ENCODE assay signal across 20 cellular contexts in genomic region chr5:17037751-17038150, GRCh38.
DNase-seq lines count a peak whose midpoint lies in the region; ATAC-seq and TF ChIP-seq lines count a peak whose summit lies in the region.
"Had no signal": no experiment of that assay in that cellular context is flagged by ENCODE, and none has a peak within 500 bp of the region (broad histone marks: within the 10 kb centered on the region; RNA-seq: fewer than 3 reads in every experiment).

No MANE protein-coding gene starts in this region.

- H3K4me3 ChIP-seq in mammary epithelial cell (replicated peaks in 1 of 3; ENCODE audit: insufficient read depth in 1 of 3, low read depth in 2 of 3, low read length in 3 of 3) = no peak overlapping the region
- H3K4me3 ChIP-seq in adrenal gland = no peak overlapping the region
- H3K4me3 ChIP-seq: ascending aorta, uterus had no signal

- in situ Hi-C loops in Caki2 (cut with HindIII; ENCODE audit: low pct_unique_long_range_greater_than_20kb, low sequenced_read_pairs) = no loop called here
- in situ Hi-C loops in mammary epithelial cell (cut with MboI; ENCODE audit: low sequenced_read_pairs in 2 of 2) = no loop called here

- no peak for ATAC-seq in HG03521 (IDR thresholded peaks at IDR 0.05; ENCODE audit: unreplicated experiment)
- ATAC-seq: WTC11 had no signal

- H3K36me3 ChIP-seq in mammary epithelial cell (ENCODE audit: insufficient read depth, low read length) = no peaks in the 10 kb centered on the region
- no peaks in the 10 kb centered on the region for H3K36me3 ChIP-seq in adrenal gland (replicated peaks in 1 of 2)
- H3K36me3 ChIP-seq: ascending aorta, uterus had no signal

- H3K4me1 ChIP-seq in mammary epithelial cell (ENCODE audit: insufficient read depth, low read length) (no peaks in the 10 kb centered on the region), adrenal gland (replicated peaks in 1 of 2) (no peaks in the 10 kb centered on the region)
- H3K4me1 ChIP-seq: ascending aorta, uterus had no signal

- 42% methylated on average over 3 of the region's 3 CpGs for WGBS in mammary epithelial cell (ENCODE audit: low coverage, missing lambda C conversion rate)
- 68 to 73% (median 70%) methylated on average over 3 of the region's 3 CpGs for WGBS in adrenal gland, 4 donors

- no peak overlapping the region for H3K4me2 ChIP-seq in mammary epithelial cell (ENCODE audit: insufficient read depth, low read depth, low read length)

- DNase-seq in Caki2 (ENCODE audit: low read depth) (peak; percentile 32), HT1080 (ENCODE audit: low read depth) (peak; percentile 65), mammary epithelial cell (peak; percentile 63), lung microvascular endothelial cell (ENCODE audit: low read depth in 2 of 2) (peak; percentile 79 to 81), adrenal gland (no peak), NCI-H524 (lab: John Stamatoyannopoulos, UW) (no peak), T-helper 2 cell (no peak)
- DNase-seq: activated CD4-positive, alpha-beta memory T cell treated with anti-CD3 and anti-CD28 coated beads for 36 hours; activated naive CD4-positive, alpha-beta T cell treated with Interleukin-2 at 50 U/mL for 16 hours; activated T-cell treated with anti-CD3 and anti-CD28 coated beads for 4 hours; DMS 273 treated with DMSO at 0.1 percent for 48 hours; foreskin melanocyte; Karpas-422; midbrain; NCI-H1105; NCI-H526 treated with DMSO at 0.1 percent for 48 hours; uterus had no signal

- no peak overlapping the region for H3K9ac ChIP-seq in mammary epithelial cell (ENCODE audit: insufficient read depth, low read length)

- H3K79me2 ChIP-seq in mammary epithelial cell (ENCODE audit: insufficient read depth, low read length) = no peaks in the 10 kb centered on the region

- H2AFZ ChIP-seq in mammary epithelial cell (ENCODE audit: low read depth, low read length) = no peak overlapping the region

- H3K27ac ChIP-seq in mammary epithelial cell (ENCODE audit: insufficient read depth, low read depth, low read length) = no peak overlapping the region
- H3K27ac ChIP-seq in adrenal gland = no peak overlapping the region
- H3K27ac ChIP-seq: ascending aorta, uterus had no signal

- H3K9me3 ChIP-seq in mammary epithelial cell (replicated peaks; ENCODE audit: insufficient read depth, low read length) = no peaks in the 10 kb centered on the region
- no peaks in the 10 kb centered on the region for H3K9me3 ChIP-seq in adrenal gland (replicated peaks in 1 of 3)
- H3K9me3 ChIP-seq: ascending aorta, uterus had no signal

- no peak for TF ChIP-seq POLR2A in adrenal gland (IDR thresholded peaks at IDR 0.05)

- CTCF ChIA-PET in mammary epithelial cell (lab: Charles Lee; ENCODE audit: low non-redundant PET) = interaction anchor here (0.6 kb wide), 1 partner anchor 95 kb away, joined by 5 read pairs; no protein-coding TSS in a partner anchor

- dilution Hi-C loops in mammary epithelial cell (cut with HindIII; ENCODE audit: low sequenced_read_pairs) = no loop called here

- intact Hi-C loops in mammary epithelial cell (cut with micrococcal nuclease) = no loop called here
- intact Hi-C loops in adrenal gland (cut with DNase I) = no loop called here

- H4K20me1 ChIP-seq in mammary epithelial cell (ENCODE audit: insufficient read depth, low read length) = no peaks in the 10 kb centered on the region

- BruUV-seq in mammary epithelial cell (replicated peaks; lab: Mats Ljungman, UMichigan) = no TSS peak

- H3K27me3 ChIP-seq in mammary epithelial cell (ENCODE audit: insufficient read depth, low read length) (no peaks in the 10 kb centered on the region), adrenal gland (no peaks in the 10 kb centered on the region)
- H3K27me3 ChIP-seq: ascending aorta, uterus had no signal

- TF ChIP-seq CTCF in mammary epithelial cell (conservative IDR thresholded peaks at IDR 0.05 in 1 of 2, IDR thresholded peaks at IDR 0.05 in 1 of 2; ENCODE audit: extremely low read depth in 1 of 2, insufficient read depth in 1 of 2, low read depth in 1 of 2, low read length in 2 of 2) = no peak
- TF ChIP-seq CTCF in adrenal gland (IDR thresholded peaks at IDR 0.05) = no peak

Comparison
In these comparisons a context has a peak if more than half of its experiments do, and no peak if none do; other contexts are left out.
1. DNase-seq: peak in Caki2 (single experiment), HT1080 (single experiment), mammary epithelial cell (single experiment) and lung microvascular endothelial cell (2 of 2); none in adrenal gland (0 of 7), NCI-H524 (0 of 2) and T-helper 2 cell (0 of 5).